Comparison of ENCODE assay signal across 23 cellular contexts in the genomic region with DNA sequence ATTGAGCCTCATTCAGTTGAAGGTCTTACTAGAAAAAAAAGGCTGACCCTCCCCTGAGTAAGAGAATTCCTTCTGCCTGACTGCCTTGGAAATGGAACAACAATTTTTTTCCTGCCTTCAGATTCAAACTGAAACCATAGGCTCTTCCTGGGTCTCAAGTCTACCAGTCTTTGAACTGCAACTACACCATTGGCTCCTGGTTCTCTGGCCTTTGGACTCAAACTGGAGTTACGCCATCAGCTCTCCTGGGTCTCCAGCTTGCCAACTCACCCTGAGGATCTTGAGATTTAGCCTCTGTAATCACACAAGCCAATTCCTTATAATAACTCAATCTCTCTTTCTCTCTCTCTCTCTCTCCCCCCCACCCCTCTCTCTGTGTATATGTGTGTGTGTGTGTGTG. TPM values are rescaled to one million over a fixed set of nuclear protein-coding genes. Genes with fewer than 3 reads are reported as not detected.
DNase-seq lines count a peak whose midpoint lies in the region; ATAC-seq lines count a peak whose summit lies in the region.
"Had no signal": no experiment of that assay in that cellular context is flagged by ENCODE, and none has a peak within 500 bp of the region (broad histone marks: within the 10 kb centered on the region; RNA-seq: fewer than 3 reads in every experiment).

No MANE protein-coding gene starts in this region.

- peaks cover 30% of the 10 kb centered on the region for H3K27me3 Mint-ChIP-seq in activated CD4-positive, alpha-beta T cell treated with anti-CD3 and anti-CD28 coated beads, Interleukin-2, amount 10 ng/mL, durations not matched to agents 7 days and 5 days
- H3K27me3 Mint-ChIP-seq: naive B cell had no signal

- H3K27me3 ChIP-seq in adipocyte (replicated peaks; ENCODE audit: control insufficient read depth, insufficient read depth, low read length) (no peaks in the 10 kb centered on the region), right cardiac atrium (ENCODE audit: control insufficient read depth, insufficient read depth) (no peaks in the 10 kb centered on the region)
- H3K27me3 ChIP-seq: foreskin keratinocyte had no signal

- POLR2A ChIA-PET in activated CD4-positive, alpha-beta T cell treated with anti-CD3 and anti-CD28 coated beads, Interleukin-2, amount 10 ng/mL, durations not matched to agents 7 days and 5 days (lab: Charles Lee): no interaction called here

- no peaks in the 10 kb centered on the region for H3K4me1 Mint-ChIP-seq in activated CD4-positive, alpha-beta T cell treated with anti-CD3 and anti-CD28 coated beads, Interleukin-2, amount 10 ng/mL, durations not matched to agents 7 days and 5 days
- H3K4me1 Mint-ChIP-seq: naive B cell had no signal

- DNase-seq in HuH-7 (ENCODE audit: low spot score) (peak; percentile 63), adipocyte (ENCODE audit: low read depth) (no peak), right cardiac atrium (peak in 2 of 3 donors; percentile 40 to 71), sciatic nerve (ENCODE audit: low spot score) (no peak), GM19240 (ENCODE audit: insufficient read length, low spot score) (no peak), NCI-H524 treated with DMSO at 0.1 percent for 48 hours (lab: John Stamatoyannopoulos, UW) (no peak)
- no peak for DNase-seq in activated CD4-positive, alpha-beta T cell treated with anti-CD3 and anti-CD28 coated beads, Interleukin-2, amount 10 ng/mL, durations not matched to agents 7 days and 5 days
- DNase-seq in stimulated activated CD4-positive, alpha-beta T cell treated with anti-CD3 and anti-CD28 coated beads, Interleukin-12 subunit alpha, Interleukin-12 subunit beta, amount 100 ng/mL, for 4 hours: no peak
- DNase-seq: activated CD8-positive, alpha-beta memory T cell treated with anti-CD3 and anti-CD28 coated beads for 24 hours; activated naive CD4-positive, alpha-beta T cell treated with anti-CD3 and anti-CD28 coated beads, Interleukin-2, amount 50 U/mL, for 16 hours; activated T-cell treated with anti-CD3 and anti-CD28 coated beads, Interleukin-2, amount 50 U/mL, for 72 hours; CD4-positive, alpha-beta memory T cell; DMS79 treated with DMSO at 0.1 percent for 48 hours; foreskin keratinocyte; hippocampal formation; islet precursor cell; naive B cell; NCI-H1417 treated with DMSO at 0.1 percent for 48 hours; NCI-H524; stimulated activated naive CD4-positive, alpha-beta T cell treated with Interleukin-2 at 50 U/mL for 16 hours had no signal

- H3K36me3 ChIP-seq in adipocyte (ENCODE audit: control insufficient read depth, insufficient read depth, low read length, severe bottlenecking): no peaks in the 10 kb centered on the region

- 73% methylated on average over 1 of the region's 1 CpG for WGBS in right cardiac atrium

- peaks cover 3% of the 10 kb centered on the region for H3K9me3 ChIP-seq in adipocyte (ENCODE audit: control insufficient read depth, low read length)
- no peaks in the 10 kb centered on the region for H3K9me3 ChIP-seq in right cardiac atrium (ENCODE audit: control insufficient read depth, low read length)

- no peak overlapping the region for H3K4me3 Mint-ChIP-seq in activated CD4-positive, alpha-beta T cell treated with anti-CD3 and anti-CD28 coated beads, Interleukin-2, amount 10 ng/mL, durations not matched to agents 7 days and 5 days
- H3K4me3 Mint-ChIP-seq: activated T-cell treated with anti-CD3 and anti-CD28 coated beads, Interleukin-2, amount 50 U/mL, for 72 hours; CD4-positive, alpha-beta memory T cell; naive B cell; type B pancreatic cell had no signal

- H3K9ac ChIP-seq in adipocyte (ENCODE audit: low read length): peak overlapping the region; percentile 16
- H3K9ac ChIP-seq: parathyroid adenoma had no signal

- H3K27ac ChIP-seq in right cardiac atrium (ENCODE audit: low read length): no peak overlapping the region
- H3K27ac ChIP-seq: foreskin keratinocyte, parathyroid adenoma had no signal

- CTCF ChIA-PET in activated CD4-positive, alpha-beta T cell treated with anti-CD3 and anti-CD28 coated beads, Interleukin-2, amount 10 ng/mL, durations not matched to agents 7 days and 5 days (lab: Charles Lee): interaction anchor here (0.6 to 1.2 kb wide), 2 partner anchors 27 to 40 kb away, joined by 3 read pairs; no protein-coding TSS in a partner anchor

- peaks cover 31% of the 10 kb centered on the region for H3K4me1 ChIP-seq in adipocyte (ENCODE audit: control insufficient read depth, insufficient read depth, low read length)
- H3K4me1 ChIP-seq in right cardiac atrium (ENCODE audit: control insufficient read depth, insufficient read depth, low read length): no peaks in the 10 kb centered on the region
- H3K4me1 ChIP-seq: foreskin keratinocyte, parathyroid adenoma had no signal

- intact Hi-C loops in right cardiac atrium (cut with DNase I): no loop called here
- intact Hi-C loops in sciatic nerve (cut with DNase I): no loop called here

- H3K27ac Mint-ChIP-seq in activated CD4-positive, alpha-beta T cell treated with anti-CD3 and anti-CD28 coated beads, Interleukin-2, amount 10 ng/mL, durations not matched to agents 7 days and 5 days: no peak overlapping the region
- H3K27ac Mint-ChIP-seq: activated T-cell treated with anti-CD3 and anti-CD28 coated beads, Interleukin-2, amount 50 U/mL, for 72 hours; CD4-positive, alpha-beta memory T cell; type B pancreatic cell had no signal

- peak; percentile 51 to 80 for ATAC-seq in right cardiac atrium
- peak; percentile 74 for ATAC-seq in sciatic nerve
- ATAC-seq: activated CD4-positive, CD25-positive, alpha-beta regulatory T cell treated with anti-CD3 and anti-CD28 coated beads, Interleukin-2, amount 50 U/mL, for 24 hours; activated T-cell treated with anti-CD3 and anti-CD28 coated beads, Interleukin-2, amount 50 U/mL, for 72 hours; foreskin keratinocyte had no signal

- H3K4me3 ChIP-seq in adipocyte (ENCODE audit: low read length) (peak overlapping the region; percentile 57), right cardiac atrium (ENCODE audit: low read length) (no peak overlapping the region)

- H3K9me3 Mint-ChIP-seq in activated CD4-positive, alpha-beta T cell treated with anti-CD3 and anti-CD28 coated beads, Interleukin-2, amount 10 ng/mL, durations not matched to agents 7 days and 5 days: peaks cover 2% of the 10 kb centered on the region
- H3K9me3 Mint-ChIP-seq: activated T-cell treated with anti-CD3 and anti-CD28 coated beads, Interleukin-2, amount 50 U/mL, for 72 hours had no signal

- no peaks in the 10 kb centered on the region for H3K36me3 Mint-ChIP-seq in activated CD4-positive, alpha-beta T cell treated with anti-CD3 and anti-CD28 coated beads, Interleukin-2, amount 10 ng/mL, durations not matched to agents 7 days and 5 days (ENCODE audit: low read depth)
- H3K36me3 Mint-ChIP-seq: CD4-positive, alpha-beta memory T cell; type B pancreatic cell had no signal

RNA-seq across cellular contexts. Expression of gene SNX9, which starts 36.0 kb away (rescaled TPM):
- total RNA-seq in right cardiac atrium (10 to 100 TPM; 33.0 to 41.9 (median 38.7) TPM), sciatic nerve (78.1 TPM)
- polyA plus RNA-seq in right cardiac atrium: 24.1 TPM
- total RNA-seq in activated CD4-positive, alpha-beta T cell treated with anti-CD3 and anti-CD28 coated beads, Interleukin-2, amount 10 ng/mL, durations not matched to agents 7 days and 5 days: 10 to 100 TPM in 1 of 2 experiments, 1 to 10 TPM in 1; 9.4 to 10.7 TPM

Comparison
In these comparisons a context has a peak if more than half of its experiments do, and no peak if none do; other contexts are left out.
1. DNase-seq: peak in HuH-7 (single experiment) and right cardiac atrium (2 of 3); none in adipocyte (single experiment), sciatic nerve (single experiment), GM19240 (single experiment), activated CD4-positive, alpha-beta T cell treated with anti-CD3 and anti-CD28 coated beads, Interleukin-2, amount 10 ng/mL, durations not matched to agents 7 days and 5 days (single experiment), stimulated activated CD4-positive, alpha-beta T cell treated with anti-CD3 and anti-CD28 coated beads, Interleukin-12 subunit alpha, Interleukin-12 subunit beta, amount 100 ng/mL, for 4 hours (single experiment) and NCI-H524 treated with DMSO at 0.1 percent for 48 hours (single experiment).